9 cellular contexts compared by ENCODE assay signal in the genomic region with DNA sequence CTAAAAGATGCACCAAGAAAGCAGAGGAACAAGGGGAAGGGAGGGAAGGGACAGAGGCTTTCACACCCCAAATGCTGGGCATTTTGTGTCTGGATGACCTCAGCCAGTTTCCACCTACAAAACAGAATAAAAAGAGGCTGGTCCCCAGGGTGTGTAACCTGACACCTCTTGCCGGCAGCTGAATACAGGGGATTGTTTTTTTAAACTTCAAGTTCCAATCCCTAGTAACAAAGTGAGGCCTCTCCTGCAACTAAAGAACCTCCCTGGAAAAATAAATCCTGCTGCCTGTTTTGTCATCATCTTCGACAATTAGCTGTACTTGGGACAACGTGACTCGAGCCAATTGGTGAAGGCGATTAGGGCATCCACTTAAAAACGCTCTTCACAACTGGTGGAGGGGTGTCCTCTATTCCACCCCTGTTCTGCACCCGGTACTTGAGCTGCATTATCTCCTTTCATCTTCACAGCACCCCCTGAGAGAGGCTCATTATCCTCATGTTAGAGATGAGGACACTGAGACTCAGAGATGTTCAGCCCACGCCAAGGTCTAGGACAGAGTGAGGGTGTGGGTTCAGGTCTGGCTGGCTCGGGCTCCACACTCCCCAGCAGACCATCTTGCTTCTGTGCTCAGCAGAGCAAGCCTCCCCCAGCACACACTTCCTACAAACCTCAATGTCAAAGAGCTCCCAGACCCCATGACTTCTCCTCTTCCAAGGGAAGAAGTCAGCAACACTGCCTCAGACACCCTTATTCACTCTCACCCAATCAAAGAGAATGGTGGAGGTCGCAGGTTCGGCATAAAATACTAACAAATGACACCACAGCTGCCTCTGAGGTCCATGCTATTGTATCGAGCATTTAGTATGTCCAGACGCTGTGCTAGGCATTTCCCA. TPM values are rescaled to one million over a fixed set of nuclear protein-coding genes. Genes with fewer than 3 reads are reported as not detected.
DNase-seq lines count a peak whose midpoint lies in the region; ATAC-seq and TF ChIP-seq lines count a peak whose summit lies in the region.
"Had no signal": no experiment of that assay in that cellular context is flagged by ENCODE, and none has a peak within 500 bp of the region (broad histone marks: within the 10 kb centered on the region; RNA-seq: fewer than 3 reads in every experiment).

No MANE protein-coding gene starts in this region.

- peak overlapping the region; percentile 95 for H3K27ac Mint-ChIP-seq in activated CD8-positive, alpha-beta T cell treated with anti-CD3 and anti-CD28 coated beads for 36 hours
- H3K27ac Mint-ChIP-seq in stimulated activated naive CD8-positive, alpha-beta T cell treated with anti-CD3 and anti-CD28 coated beads, Interleukin-15, amount 100 ng/mL, for 72 hours = peak overlapping the region; percentile 98 to 99

- no peak for TF ChIP-seq CTCF in activated CD8-positive, alpha-beta T cell treated with anti-CD3 and anti-CD28 coated beads for 36 hours (IDR thresholded peaks at IDR 0.05)
- no peak for TF ChIP-seq CTCF in left ventricle myocardium inferior (IDR thresholded peaks at IDR 0.05; ENCODE audit: borderline replicate concordance)
- TF ChIP-seq CTCF in GM10248 (IDR thresholded peaks at IDR 0.05; ENCODE audit: control extremely low read depth, extremely low read depth, low read depth, missing control alignments) = no peak

- POLR2A ChIA-PET in activated CD8-positive, alpha-beta T cell treated with anti-CD3 and anti-CD28 coated beads for 36 hours (lab: Charles Lee) = interaction anchor here (0.9 to 2.3 kb wide), 6 partner anchors 20 to 80 kb away, joined by 3 to 19 read pairs (median 5); no protein-coding TSS in a partner anchor
- POLR2A ChIA-PET in GM10248 (lab: Yijun Ruan, JAX) = no interaction called here

- H3K27ac ChIP-seq in left ventricle myocardium inferior (replicated peaks) = peak overlapping the region; percentile 58
- H3K27ac ChIP-seq: psoas muscle had no signal

- H3K36me3 ChIP-seq in ES-I3 (ENCODE audit: insufficient read depth, low read length) (no peaks in the 10 kb centered on the region), left ventricle myocardium inferior (no peaks in the 10 kb centered on the region)

- no peaks in the 10 kb centered on the region for H3K27me3 ChIP-seq in left ventricle myocardium inferior (ENCODE audit: low read depth)

- no peaks in the 10 kb centered on the region for H3K9me3 ChIP-seq in ES-I3 (ENCODE audit: control insufficient read depth, insufficient read depth, low read length)
- H3K9me3 ChIP-seq in left ventricle myocardium inferior (replicated peaks) = no peaks in the 10 kb centered on the region
- H3K9me3 ChIP-seq: psoas muscle had no signal

- H3K4me3 ChIP-seq in left ventricle myocardium inferior = no peak overlapping the region
- H3K4me3 ChIP-seq: psoas muscle had no signal

- no peaks in the 10 kb centered on the region for H3K9me3 Mint-ChIP-seq in activated CD8-positive, alpha-beta T cell treated with anti-CD3 and anti-CD28 coated beads for 36 hours
- H3K9me3 Mint-ChIP-seq in stimulated activated naive CD8-positive, alpha-beta T cell treated with anti-CD3 and anti-CD28 coated beads, Interleukin-15, amount 100 ng/mL, for 72 hours = no peaks in the 10 kb centered on the region

- H3K4me1 Mint-ChIP-seq in activated CD8-positive, alpha-beta T cell treated with anti-CD3 and anti-CD28 coated beads for 36 hours (ENCODE audit: low read depth) = peaks cover 91% of the 10 kb centered on the region
- H3K4me1 Mint-ChIP-seq in stimulated activated naive CD8-positive, alpha-beta T cell treated with anti-CD3 and anti-CD28 coated beads, Interleukin-15, amount 100 ng/mL, for 72 hours = peaks cover 100% of the 10 kb centered on the region

- H3K27me3 Mint-ChIP-seq in activated CD8-positive, alpha-beta T cell treated with anti-CD3 and anti-CD28 coated beads for 36 hours = no peaks in the 10 kb centered on the region
- H3K27me3 Mint-ChIP-seq in stimulated activated naive CD8-positive, alpha-beta T cell treated with anti-CD3 and anti-CD28 coated beads, Interleukin-15, amount 100 ng/mL, for 72 hours = no peaks in the 10 kb centered on the region

- H3K4me3 Mint-ChIP-seq in activated CD8-positive, alpha-beta T cell treated with anti-CD3 and anti-CD28 coated beads for 36 hours = peak overlapping the region; percentile 92
- H3K4me3 Mint-ChIP-seq in stimulated activated naive CD8-positive, alpha-beta T cell treated with anti-CD3 and anti-CD28 coated beads, Interleukin-15, amount 100 ng/mL, for 72 hours = peak overlapping the region; percentile 84 to 91

- DNase-seq in NCI-H1417 treated with DMSO at 0.1 percent for 48 hours (lab: John Stamatoyannopoulos, UW) = peak; percentile 53
- peak; percentile 59 for DNase-seq in activated CD8-positive, alpha-beta T cell treated with anti-CD3 and anti-CD28 coated beads for 36 hours
- no peak for DNase-seq in left ventricle myocardium inferior
- no peak for DNase-seq in stimulated activated naive CD8-positive, alpha-beta T cell treated with anti-CD3 and anti-CD28 coated beads, Interleukin-15, amount 100 ng/mL, for 72 hours
- DNase-seq in GM10248 (ENCODE audit: extremely low spot score) = no peak
- DNase-seq in UCSD-AML1 (lab: John Stamatoyannopoulos, UW; ENCODE audit: unreplicated experiment) = no peak
- DNase-seq: psoas muscle had no signal

- CTCF ChIA-PET in activated CD8-positive, alpha-beta T cell treated with anti-CD3 and anti-CD28 coated beads for 36 hours (lab: Charles Lee) = interaction anchor here (0.7 to 3.0 kb wide), 5 partner anchors 16 to 98 kb away, joined by 3 to 12 read pairs (median 5); no protein-coding TSS in a partner anchor
- CTCF ChIA-PET in GM10248 (lab: Yijun Ruan, JAX) = interaction anchor here (0.8 to 0.9 kb wide), 3 partner anchors 9 to 20 kb away, joined by 3 read pairs; no protein-coding TSS in a partner anchor

- intact Hi-C loops in activated CD8-positive, alpha-beta T cell treated with anti-CD3 and anti-CD28 coated beads for 36 hours (cut with micrococcal nuclease) = no loop called here
- intact Hi-C loops in left ventricle myocardium inferior (cut with micrococcal nuclease) = no loop called here

- ATAC-seq in activated CD8-positive, alpha-beta T cell treated with anti-CD3 and anti-CD28 coated beads for 36 hours = peak; percentile 31
- peak; percentile 49 for ATAC-seq in stimulated activated naive CD8-positive, alpha-beta T cell treated with anti-CD3 and anti-CD28 coated beads, Interleukin-15, amount 100 ng/mL, for 72 hours
- ATAC-seq in HG03108 (IDR thresholded peaks at IDR 0.05; ENCODE audit: unreplicated experiment) = no peak

- H3K4me1 ChIP-seq in ES-I3 (ENCODE audit: insufficient read depth, low read length) (peaks cover 40% of the 10 kb centered on the region), left ventricle myocardium inferior (peaks cover 83% of the 10 kb centered on the region)

- peaks cover 69% of the 10 kb centered on the region for H3K36me3 Mint-ChIP-seq in activated CD8-positive, alpha-beta T cell treated with anti-CD3 and anti-CD28 coated beads for 36 hours (ENCODE audit: low read depth)

- H3K9ac ChIP-seq in ES-I3 (ENCODE audit: low read depth, low read length) = 0 out of 2 replicates have a peak overlapping the region, but pooled peaks have one; percentile 0

RNA-seq across cellular contexts. Expression of a gene that starts 15.2 kb away (rescaled TPM):
- total RNA-seq in activated CD8-positive, alpha-beta T cell treated with anti-CD3 and anti-CD28 coated beads for 36 hours = 10 to 100 TPM; 40.8 to 42.6 TPM
- 15.7 TPM for total RNA-seq in left ventricle myocardium inferior

Comparison
In these comparisons a context has a peak if more than half of its experiments do, and no peak if none do; other contexts are left out.
1. DNase-seq: peak in NCI-H1417 treated with DMSO at 0.1 percent for 48 hours (single experiment) and activated CD8-positive, alpha-beta T cell treated with anti-CD3 and anti-CD28 coated beads for 36 hours (single experiment); none in left ventricle myocardium inferior (single experiment), stimulated activated naive CD8-positive, alpha-beta T cell treated with anti-CD3 and anti-CD28 coated beads, Interleukin-15, amount 100 ng/mL, for 72 hours (0 of 2), GM10248 (single experiment) and UCSD-AML1 (single experiment).